9 cellular contexts compared by ENCODE assay signal in the genomic region with DNA sequence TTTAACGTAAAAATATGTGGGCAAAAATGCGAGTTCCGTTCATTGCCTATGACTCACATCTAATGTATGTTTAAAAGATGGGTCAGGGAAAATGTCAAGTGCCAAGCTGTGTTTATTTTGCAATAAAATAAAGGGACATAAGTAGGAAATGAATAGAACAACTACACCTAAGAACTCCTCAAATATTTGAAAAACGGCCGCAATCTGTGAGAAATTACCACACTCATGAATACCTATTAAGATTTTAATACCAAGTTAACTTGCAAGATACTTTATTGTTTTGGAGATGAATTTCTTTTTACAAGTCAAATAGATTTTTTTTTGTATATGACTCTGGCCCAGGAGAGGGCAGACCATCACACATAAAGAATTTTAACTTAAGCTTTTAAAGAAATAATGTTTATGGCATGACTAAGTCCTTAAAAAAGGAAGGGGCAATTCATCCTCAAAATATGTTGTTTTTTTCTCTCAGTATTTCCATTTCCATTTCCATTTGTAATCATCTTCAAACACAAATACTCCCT.
DNase-seq lines count a peak whose midpoint lies in the region; ATAC-seq, FAIRE-seq and TF ChIP-seq lines count a peak whose summit lies in the region.
"Had no signal": no experiment of that assay in that cellular context is flagged by ENCODE, and none has a peak within 500 bp of the region (broad histone marks: within the 10 kb centered on the region; RNA-seq: fewer than 3 reads in every experiment).

No MANE protein-coding gene starts in this region.

- ATAC-seq in A549 (peak; percentile 72 to 84; a peak in 5 of 6 replicates), RWPE2 (ENCODE audit: low read depth) (peak; percentile 56), GM21367 (IDR thresholded peaks at IDR 0.05; ENCODE audit: unreplicated experiment) (no peak)

- no peak overlapping the region; the same call in 2 of the 3 replicates for H3K4me3 ChIP-seq in A549
- no peak overlapping the region for H3K4me3 ChIP-seq in HFF-Myc (replicated peaks; ENCODE audit: low read depth, low read length)
- no peak overlapping the region for H3K4me3 ChIP-seq in RWPE2 (ENCODE audit: severe bottlenecking)
- H3K4me3 ChIP-seq in fibroblast of villous mesenchyme (ENCODE audit: low read depth, low read length), result no peak overlapping the region
- no peak overlapping the region for H3K4me3 ChIP-seq in kidney (ENCODE audit: low read length in 2 of 2)
- H3K4me3 ChIP-seq: neural progenitor cell had no signal

- peak; percentile 24 to 87 for DNase-seq in A549 (ENCODE audit: low read depth in 1 of 2, low spot score in 1 of 2)
- peak; percentile 78 for DNase-seq in HFF-Myc (ENCODE audit: extremely low read depth, low read depth)
- no peak for DNase-seq in RWPE2 (ENCODE audit: low spot score)
- peak; percentile 85 for DNase-seq in fibroblast of villous mesenchyme (ENCODE audit: low read depth)
- DNase-seq in D721Med (ENCODE audit: insufficient read length, low spot score), result no peak
- no peak for DNase-seq in HK-2 (ENCODE audit: unreplicated experiment)
- DNase-seq in kidney, result no peak

- H3K27ac ChIP-seq in A549 (peak overlapping the region in 1 of 2 experiments; percentile 72; a peak in 4 of 6 replicates), RWPE2 (ENCODE audit: poor library complexity, severe bottlenecking) (peak overlapping the region; percentile 96), kidney (ENCODE audit: low read depth in 2 of 2, low read length in 2 of 2) (no peak overlapping the region)
- H3K27ac ChIP-seq: neural progenitor cell had no signal

- FAIRE-seq in A549 (lab: Jason Lieb, UNC), result peak; percentile 99
- no peak for FAIRE-seq in D721Med (lab: Jason Lieb, UNC)
- no peak for FAIRE-seq in kidney (lab: Jason Lieb, UNC)

- peak; percentile 63 to 84 for TF ChIP-seq RAD21 in A549 (conservative IDR thresholded peaks at IDR 0.05 in 1 of 2, IDR thresholded peaks at IDR 0.05 in 1 of 2)

- H3K9me3 ChIP-seq in A549 (no peaks in the 10 kb centered on the region; the same call in 2 of the 3 replicates), RWPE2 (ENCODE audit: severe bottlenecking) (no peaks in the 10 kb centered on the region), kidney (ENCODE audit: control insufficient read depth in 1 of 2, low read length in 2 of 2) (no peaks in the 10 kb centered on the region)

- H3K27me3 ChIP-seq in RWPE2 (ENCODE audit: insufficient read depth, poor library complexity, severe bottlenecking), result no peaks in the 10 kb centered on the region
- H3K27me3 ChIP-seq: neural progenitor cell had no signal

- no peak for TF ChIP-seq POLR2A in A549 (IDR thresholded peaks at IDR 0.05; ENCODE audit: low read length)

- TF ChIP-seq CTCF in A549 (IDR thresholded peaks at IDR 0.05) (peak; percentile 63), HFF-Myc (IDR thresholded peaks at IDR 0.05; ENCODE audit: low read depth, low read length, missing control alignments) (peak; percentile 16), RWPE2 (IDR thresholded peaks at IDR 0.05; ENCODE audit: poor library complexity, severe bottlenecking) (peak; percentile 79), fibroblast of villous mesenchyme (IDR thresholded peaks at IDR 0.05; ENCODE audit: insufficient read depth, low read depth, low read length) (peak; percentile 33), D721Med (IDR thresholded peaks at IDR 0.05; ENCODE audit: insufficient read depth, missing control alignments) (no peak), kidney (IDR thresholded peaks at IDR 0.05; ENCODE audit: borderline replicate concordance, extremely low read depth, insufficient read depth) (no peak)

- CTCF ChIA-PET in A549 (lab: Yijun Ruan, JAX), result interaction anchor here (0.5 to 1.2 kb wide), 6 partner anchors 61 to 735 kb away, joined by 3 to 4 read pairs (median 3); no protein-coding TSS in a partner anchor

- H3K36me3 ChIP-seq in RWPE2 (ENCODE audit: low read depth) (no peaks in the 10 kb centered on the region), kidney (ENCODE audit: control insufficient read depth in 1 of 2, insufficient read depth in 2 of 2, low read length in 2 of 2) (no peaks in the 10 kb centered on the region)
- H3K36me3 ChIP-seq: neural progenitor cell had no signal

- intact Hi-C loops in kidney (cut with DNase I), result no loop called here

- H3K4me1 ChIP-seq in A549, result peaks cover 34% of the 10 kb centered on the region
- peaks cover 34% of the 10 kb centered on the region for H3K4me1 ChIP-seq in RWPE2 (ENCODE audit: insufficient read depth, poor library complexity, severe bottlenecking)
- H3K4me1 ChIP-seq in kidney (ENCODE audit: control insufficient read depth in 1 of 2, insufficient read depth in 1 of 2, low read depth in 1 of 2, low read length in 2 of 2), result no peaks in the 10 kb centered on the region
- H3K4me1 ChIP-seq: neural progenitor cell had no signal

- TF ChIP-seq EP300 in A549 (IDR thresholded peaks at IDR 0.05), result peak; percentile 75 to 79; a peak in 4 of 5 replicates

- WGBS in A549 (ENCODE audit: missing lambda C conversion rate), result 1% methylated on average over 5 of the region's 5 CpGs

- peak overlapping the region; percentile 60 for H3K4me2 ChIP-seq in A549
- H3K4me2 ChIP-seq: neural progenitor cell had no signal

- POLR2A ChIA-PET in A549 (lab: Yijun Ruan, JAX), result interaction anchor here (1.3 kb wide), 1 partner anchor 243 kb away, joined by 8 read pairs; the partner anchor contains the start of gene MBNL1

- H3K9ac ChIP-seq in kidney (ENCODE audit: low read length in 2 of 2), result no peak overlapping the region
- H3K9ac ChIP-seq: neural progenitor cell had no signal

TF ChIP-seq in A549, 52 proteins besides CTCF, POLR2A, EP300 and RAD21 (continues in another document):
- TF ChIP-seq, protein P1, sequence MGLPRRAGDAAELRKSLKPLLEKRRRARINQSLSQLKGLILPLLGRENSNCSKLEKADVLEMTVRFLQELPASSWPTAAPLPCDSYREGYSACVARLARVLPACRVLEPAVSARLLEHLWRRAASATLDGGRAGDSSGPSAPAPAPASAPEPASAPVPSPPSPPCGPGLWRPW (IDR thresholded peaks at IDR 0.05), result no peak
- no peak for TF ChIP-seq HDAC2 (IDR thresholded peaks at IDR 0.05)
- TF ChIP-seq NFE2L2 (conservative IDR thresholded peaks at IDR 0.05; ENCODE audit: low read length), result no peak
- TF ChIP-seq MAZ (IDR thresholded peaks at IDR 0.05; ENCODE audit: borderline replicate concordance, low read depth, low read length), result no peak
- TF ChIP-seq RARB (CRISPR knock-in tag; IDR thresholded peaks at IDR 0.05), result peak; percentile 92
- TF ChIP-seq POLR2AphosphoS2 (conservative IDR thresholded peaks at IDR 0.05; ENCODE audit: low read length), result no peak
- no peak for TF ChIP-seq BHLHE40 (IDR thresholded peaks at IDR 0.05; ENCODE audit: low read depth, low read length)
- no peak for TF ChIP-seq ZSCAN20 (CRISPR knock-in tag; IDR thresholded peaks at IDR 0.05)
- TF ChIP-seq EHMT2 (IDR thresholded peaks at IDR 0.05; ENCODE audit: low read depth), result no peak
- TF ChIP-seq ZFP36 (IDR thresholded peaks at IDR 0.05; ENCODE audit: borderline replicate concordance, partially characterized antibody), result peak; percentile 20
- TF ChIP-seq RNF2 (IDR thresholded peaks at IDR 0.05; ENCODE audit: borderline replicate concordance, low read depth), result no peak
- TF ChIP-seq HEYL (CRISPR knock-in tag; IDR thresholded peaks at IDR 0.05), result no peak
- no peak for TF ChIP-seq ESRRA (IDR thresholded peaks at IDR 0.05; ENCODE audit: borderline replicate concordance, low read length)
- TF ChIP-seq, protein P2, sequence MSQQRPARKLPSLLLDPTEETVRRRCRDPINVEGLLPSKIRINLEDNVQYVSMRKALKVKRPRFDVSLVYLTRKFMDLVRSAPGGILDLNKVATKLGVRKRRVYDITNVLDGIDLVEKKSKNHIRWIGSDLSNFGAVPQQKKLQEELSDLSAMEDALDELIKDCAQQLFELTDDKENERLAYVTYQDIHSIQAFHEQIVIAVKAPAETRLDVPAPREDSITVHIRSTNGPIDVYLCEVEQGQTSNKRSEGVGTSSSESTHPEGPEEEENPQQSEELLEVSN (IDR thresholded peaks at IDR 0.05; ENCODE audit: borderline replicate concordance, low read depth), result no peak
- TF ChIP-seq HOXB5 (CRISPR knock-in tag; IDR thresholded peaks at IDR 0.05), result no peak
- peak; percentile 77; the same call in 2 of the 3 replicates for TF ChIP-seq BCL3 (IDR thresholded peaks at IDR 0.05)
- no peak for TF ChIP-seq EHF (CRISPR knock-in tag; IDR thresholded peaks at IDR 0.05)
- TF ChIP-seq CEBPB (IDR thresholded peaks at IDR 0.05), result peak; percentile 75 to 94
- TF ChIP-seq ZC3H11A (IDR thresholded peaks at IDR 0.05), result no peak
- peak; percentile 97 for TF ChIP-seq GATA3 (IDR thresholded peaks at IDR 0.05; ENCODE audit: borderline replicate concordance)
- no peak for TF ChIP-seq CBX8 (IDR thresholded peaks at IDR 0.05)
- no peak for TF ChIP-seq RCOR1 (IDR thresholded peaks at IDR 0.05; ENCODE audit: low read depth, low read length)
- no peak for TF ChIP-seq FOXS1 (CRISPR knock-in tag; IDR thresholded peaks at IDR 0.05)
- TF ChIP-seq SMC3 (IDR thresholded peaks at IDR 0.05), result peak; percentile 85
- no peak for TF ChIP-seq RFX5 (IDR thresholded peaks at IDR 0.05)
- no peak for TF ChIP-seq HOXA7 (CRISPR knock-in tag; IDR thresholded peaks at IDR 0.05)
- no peak for TF ChIP-seq TP53 (CRISPR knock-in tag; IDR thresholded peaks at IDR 0.05)
- TF ChIP-seq MAX (IDR thresholded peaks at IDR 0.05), result peak; percentile 62

Comparison
In these comparisons a context has a peak if more than half of its experiments do, and no peak if none do; other contexts are left out.
1. DNase-seq: peak in A549 (2 of 2), HFF-Myc (single experiment) and fibroblast of villous mesenchyme (single experiment); none in RWPE2 (single experiment), D721Med (single experiment), HK-2 (single experiment) and kidney (single experiment).
2. CTCF ChIP-seq: peak in A549 (single experiment), HFF-Myc (single experiment), RWPE2 (single experiment) and fibroblast of villous mesenchyme (single experiment); none in D721Med (single experiment) and kidney (single experiment).